ENCODE assay signal across 8 cellular contexts in the genomic region with DNA sequence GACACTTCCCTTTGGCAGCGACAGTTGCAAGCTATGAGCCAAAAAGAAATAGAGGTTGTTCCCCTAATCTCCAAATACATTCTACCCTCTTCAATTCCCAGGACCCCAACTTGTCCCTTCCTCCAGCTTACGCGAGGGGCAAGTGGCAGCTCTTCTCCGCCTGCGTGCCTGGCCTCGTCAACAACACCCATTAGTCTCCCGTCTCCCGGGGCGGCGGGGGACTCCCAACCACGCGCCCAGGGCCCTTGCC. TPM values are rescaled to one million over a fixed set of nuclear protein-coding genes. Genes with fewer than 3 reads are reported as not detected.
A peak's percentile ranks its signal among the peaks of the same experiment; 100 is the strongest.
DNase-seq lines count a peak whose midpoint lies in the region; ATAC-seq, FAIRE-seq and TF ChIP-seq lines count a peak whose summit lies in the region.

No MANE protein-coding gene starts in this region.

- H4K20me1 ChIP-seq in BLaER1 treated with 17β-estradiol and CSF1 and Interleukin-3, amounts not matched to agents 10 nM and 100 nM, result no peaks in the 10 kb centered on the region
- H4K20me1 ChIP-seq in MM.1S (ENCODE audit: insufficient read depth, low read length), result no peaks in the 10 kb centered on the region

- ATAC-seq in effector memory CD8-positive, alpha-beta T cell (replicated peaks), result no peak
- no peak for ATAC-seq in GM18511 (IDR thresholded peaks at IDR 0.05; ENCODE audit: unreplicated experiment)

- no peaks in the 10 kb centered on the region for H3K9me3 Mint-ChIP-seq in effector memory CD8-positive, alpha-beta T cell
- H3K9me3 Mint-ChIP-seq in nephron progenitor cell, result no peaks in the 10 kb centered on the region

- no peaks in the 10 kb centered on the region for H3K27me3 ChIP-seq in BLaER1 treated with 17β-estradiol and CSF1 and Interleukin-3, amounts not matched to agents 10 nM and 100 nM
- no peaks in the 10 kb centered on the region for H3K27me3 ChIP-seq in MM.1S (replicated peaks; ENCODE audit: insufficient read depth, low read length)

- H3K36me3 ChIP-seq in BLaER1 treated with 17β-estradiol and CSF1 and Interleukin-3, amounts not matched to agents 10 nM and 100 nM, result peaks cover 0 to 12% (median 6%) of the 10 kb centered on the region in 11 experiments; a peak in 13 of 22 replicates
- 0 out of 2 replicates have a peak, but pooled peaks cover 4% of the 10 kb centered on the region for H3K36me3 ChIP-seq in MM.1S (replicated peaks; ENCODE audit: insufficient read depth, low read length)

- no peaks in the 10 kb centered on the region for H3K9me2 ChIP-seq in MM.1S (replicated peaks; ENCODE audit: insufficient read depth, low read length)

- no peaks in the 10 kb centered on the region for H3K9me3 ChIP-seq in BLaER1 treated with 17β-estradiol and CSF1 and Interleukin-3, amounts not matched to agents 10 nM and 100 nM (replicated peaks in 1 of 11)
- H3K9me3 ChIP-seq in MM.1S (replicated peaks; ENCODE audit: insufficient read depth, low read length), result no peaks in the 10 kb centered on the region

- peak overlapping the region; percentile 85 to 96 (median 91) for H3K27ac ChIP-seq in BLaER1 treated with 17β-estradiol and CSF1 and Interleukin-3, amounts not matched to agents 10 nM and 100 nM
- H3K27ac ChIP-seq in MM.1S (ENCODE audit: low read length), result peak overlapping the region; percentile 17; the same call in 1 of the 2 replicates

- TF ChIP-seq CTCF in MM.1S (IDR thresholded peaks at IDR 0.05; ENCODE audit: low read length) (no peak), nephron progenitor cell (IDR thresholded peaks at IDR 0.05) (no peak)

- peak overlapping the region; percentile 75 to 95 for H3K27ac Mint-ChIP-seq in effector memory CD8-positive, alpha-beta T cell
- H3K27ac Mint-ChIP-seq in nephron progenitor cell, result peak overlapping the region; percentile 26

- H3K36me3 Mint-ChIP-seq in effector memory CD8-positive, alpha-beta T cell (ENCODE audit: insufficient read depth), result peaks cover 11% of the 10 kb centered on the region
- peaks cover 3% of the 10 kb centered on the region for H3K36me3 Mint-ChIP-seq in nephron progenitor cell (ENCODE audit: low read depth)

- peak overlapping the region; percentile 72 to 90 (median 86) for H3K4me2 ChIP-seq in BLaER1 treated with 17β-estradiol and CSF1 and Interleukin-3, amounts not matched to agents 10 nM and 100 nM
- peak overlapping the region; percentile 89 for H3K4me2 ChIP-seq in MM.1S (ENCODE audit: low read depth, low read length)

- peak overlapping the region; percentile 77 to 78 for H3K4me3 Mint-ChIP-seq in effector memory CD8-positive, alpha-beta T cell
- peak overlapping the region; percentile 82 for H3K4me3 Mint-ChIP-seq in nephron progenitor cell

- H3K27me3 Mint-ChIP-seq in effector memory CD8-positive, alpha-beta T cell, result no peaks in the 10 kb centered on the region
- no peaks in the 10 kb centered on the region for H3K27me3 Mint-ChIP-seq in nephron progenitor cell (ENCODE audit: low read depth, poor library complexity)

- intact Hi-C loops in posterior cingulate gyrus (cut with DNase I), result loop anchor here (5.0 to 10.0 kb wide), 2 partner anchors 855 to 912 kb away; partner anchors contain the start of gene ITPRID2

- H3F3A ChIP-seq in MM.1S (ENCODE audit: insufficient read depth, low read length), result peaks cover 22% of the 10 kb centered on the region

- H3K4me1 Mint-ChIP-seq in effector memory CD8-positive, alpha-beta T cell (ENCODE audit: low read depth in 2 of 2), result peaks cover 19 to 43% of the 10 kb centered on the region in 2 donors
- peaks cover 41% of the 10 kb centered on the region for H3K4me1 Mint-ChIP-seq in nephron progenitor cell

- peak overlapping the region; percentile 65 to 90 (median 77) for H3K4me3 ChIP-seq in BLaER1 treated with 17β-estradiol and CSF1 and Interleukin-3, amounts not matched to agents 10 nM and 100 nM
- H3K4me3 ChIP-seq in MM.1S (ENCODE audit: low read length), result peak overlapping the region; percentile 66

- DNase-seq in MM.1S (no peak), nephron progenitor cell (no peak), posterior cingulate gyrus (no peak), GM12892 (ENCODE audit: insufficient read length) (no peak)
- DNase-seq in effector memory CD8-positive, alpha-beta T cell, result no peak
- no peak for DNase-seq in activated CD4-positive, CD25-positive, alpha-beta regulatory T cell (lab: John Stamatoyannopoulos, UW)

- peak overlapping the region; percentile 85 to 96 (median 92) for H3K9ac ChIP-seq in BLaER1 treated with 17β-estradiol and CSF1 and Interleukin-3, amounts not matched to agents 10 nM and 100 nM
- peak overlapping the region; percentile 57; the same call in 1 of the 2 replicates for H3K9ac ChIP-seq in MM.1S (ENCODE audit: low read length)

- peak overlapping the region; percentile 85 for H2AFZ ChIP-seq in MM.1S (ENCODE audit: low read length)

- no peak for TF ChIP-seq POLR2A in GM12892 (IDR thresholded peaks at IDR 0.05; ENCODE audit: low read depth, low read length)

- FAIRE-seq in GM12892 (lab: Jason Lieb, UNC), result no peak

- H3K4me1 ChIP-seq in BLaER1 treated with 17β-estradiol and CSF1 and Interleukin-3, amounts not matched to agents 10 nM and 100 nM, result peaks cover 26 to 38% (median 35%) of the 10 kb centered on the region in 10 experiments
- H3K4me1 ChIP-seq in MM.1S (ENCODE audit: low read length), result peaks cover 30% of the 10 kb centered on the region

- H3K79me2 ChIP-seq in MM.1S (ENCODE audit: low read length), result peaks cover 38% of the 10 kb centered on the region

RNA-seq across cellular contexts. Expression of gene UBE2E3, which starts 0.5 kb away (rescaled TPM):
- 49.7 TPM for polyA plus RNA-seq in GM12892 (2012; ENCODE audit: missing spikeins)
